In the genomic region with DNA sequence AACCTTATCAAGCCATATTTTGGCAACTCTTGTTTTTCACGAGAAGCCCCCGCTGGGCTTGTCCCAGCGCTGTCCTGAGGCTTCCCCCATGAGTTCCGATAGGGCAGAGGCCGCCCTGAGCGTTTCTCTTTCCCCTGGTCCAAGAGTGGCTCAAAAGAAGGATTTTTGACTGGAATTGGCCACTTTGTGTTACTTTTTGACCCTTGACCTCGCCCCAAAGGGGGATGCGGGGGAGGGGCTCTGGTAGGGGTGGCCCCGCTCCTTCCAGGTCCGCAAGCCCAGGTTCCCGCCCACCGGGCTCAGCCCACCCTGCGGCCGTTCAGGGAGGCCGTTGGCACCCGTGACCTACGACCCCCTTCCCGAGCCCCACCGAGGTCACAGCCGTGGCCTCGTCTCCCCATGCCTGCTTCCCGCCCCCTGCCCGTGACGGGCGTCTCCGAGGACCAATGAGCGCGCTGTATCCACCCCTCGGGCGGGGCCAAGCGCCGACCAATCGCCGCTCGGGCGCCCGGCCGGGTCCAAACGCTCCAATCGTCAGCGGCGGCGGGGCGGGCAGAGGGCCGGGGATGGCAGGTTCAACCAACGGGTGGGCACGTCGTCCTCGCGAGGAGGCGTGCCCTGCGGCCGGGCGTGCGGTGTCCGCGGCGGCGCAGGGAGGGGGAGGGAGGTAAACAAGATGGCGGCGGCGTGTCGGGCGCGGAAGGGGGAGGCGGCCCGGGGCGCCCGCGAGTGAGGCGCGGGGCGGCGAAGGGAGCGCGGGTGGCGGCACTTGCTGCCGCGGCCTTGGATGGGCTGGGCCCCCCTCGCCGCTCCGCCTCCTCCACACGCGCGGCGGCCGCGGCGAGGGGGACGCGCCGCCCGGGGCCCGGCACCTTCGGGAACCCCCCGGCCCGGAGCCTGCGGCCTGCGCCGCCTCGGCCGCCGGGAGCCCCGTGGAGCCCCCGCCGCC, we compare ENCODE assay signal across 8 cellular contexts. TPM values are rescaled to one million over a fixed set of nuclear protein-coding genes. Genes with fewer than 3 reads are reported as not detected.
DNase-seq lines count a peak whose midpoint lies in the region; FAIRE-seq and TF ChIP-seq lines count a peak whose summit lies in the region.

A gene with protein sequence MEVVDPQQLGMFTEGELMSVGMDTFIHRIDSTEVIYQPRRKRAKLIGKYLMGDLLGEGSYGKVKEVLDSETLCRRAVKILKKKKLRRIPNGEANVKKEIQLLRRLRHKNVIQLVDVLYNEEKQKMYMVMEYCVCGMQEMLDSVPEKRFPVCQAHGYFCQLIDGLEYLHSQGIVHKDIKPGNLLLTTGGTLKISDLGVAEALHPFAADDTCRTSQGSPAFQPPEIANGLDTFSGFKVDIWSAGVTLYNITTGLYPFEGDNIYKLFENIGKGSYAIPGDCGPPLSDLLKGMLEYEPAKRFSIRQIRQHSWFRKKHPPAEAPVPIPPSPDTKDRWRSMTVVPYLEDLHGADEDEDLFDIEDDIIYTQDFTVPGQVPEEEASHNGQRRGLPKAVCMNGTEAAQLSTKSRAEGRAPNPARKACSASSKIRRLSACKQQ (plus strand): TSS at position 665 of the 949 bp plus-strand sequence. CDS start 1,136 bp downstream, outside the sequence.

- intact Hi-C loops in activated naive CD4-positive, alpha-beta T cell treated with anti-CD3 and anti-CD28 coated beads for 36 hours (cut with micrococcal nuclease): loop anchor here (1.0 kb wide), 3 partner anchors 16 to 184 kb away; partner anchors contain the start of genes CIRBP, RNU6-2 and TMEM259

- H3K4me1 ChIP-seq in HEK293 (ENCODE audit: control insufficient read depth, insufficient read depth, low read length): peaks cover 7% of the 10 kb centered on the region
- peaks cover 34 to 36% of the 10 kb centered on the region in 2 experiments for H3K4me1 ChIP-seq in neutrophil (ENCODE audit: control insufficient read depth in 1 of 2, insufficient read depth in 1 of 2, low read depth in 1 of 2, low read length in 1 of 2)

- H3K27ac ChIP-seq in HEK293 (ENCODE audit: extremely low read depth, low read depth, low read length): peak within 1 kb of the TSS; percentile 99
- H3K27ac ChIP-seq in neutrophil: peak within 1 kb of the TSS; percentile 90

- H3K4me3 Mint-ChIP-seq in activated naive CD4-positive, alpha-beta T cell treated with anti-CD3 and anti-CD28 coated beads for 36 hours: peak within 1 kb of the TSS; percentile 93

- POLR2A ChIA-PET in HEK293 (lab: Yijun Ruan, JAX): no interaction called here

- no peaks in the 10 kb centered on the region for H3K9me3 ChIP-seq in HEK293 (ENCODE audit: control insufficient read depth, insufficient read depth, low read depth, low read length)
- H3K9me3 ChIP-seq in neutrophil: no peaks in the 10 kb centered on the region

- H3K4me1 Mint-ChIP-seq in activated naive CD4-positive, alpha-beta T cell treated with anti-CD3 and anti-CD28 coated beads for 36 hours (ENCODE audit: low read depth): peaks cover 32% of the 10 kb centered on the region

- H3K36me3 ChIP-seq in HEK293 (ENCODE audit: control insufficient read depth in 2 of 2, insufficient read depth in 1 of 2, low read length in 2 of 2): peaks cover 3 to 25% of the 10 kb centered on the region in 2 experiments; a peak in 2 of 3 replicates
- H3K36me3 ChIP-seq in neutrophil: no peaks in the 10 kb centered on the region

- H3K36me3 Mint-ChIP-seq in activated naive CD4-positive, alpha-beta T cell treated with anti-CD3 and anti-CD28 coated beads for 36 hours (ENCODE audit: low read depth): peaks cover 16% of the 10 kb centered on the region

- TF ChIP-seq CTCF in HEK293 (tag by site-specific recombination; IDR thresholded peaks at IDR 0.05) (no peak), neutrophil (IDR thresholded peaks at IDR 0.05) (peak; percentile 39), subcutaneous adipose tissue (IDR thresholded peaks at IDR 0.05; ENCODE audit: low read depth) (no peak)

- no peaks in the 10 kb centered on the region for H3K27me3 Mint-ChIP-seq in activated naive CD4-positive, alpha-beta T cell treated with anti-CD3 and anti-CD28 coated beads for 36 hours (ENCODE audit: low read depth)

- H3K4me3 ChIP-seq in HEK293 (ENCODE audit: low read depth, low read length) (peak within 1 kb of the TSS; percentile 53), neutrophil (ENCODE audit: low read depth in 1 of 2, low read length in 1 of 2) (peak within 1 kb of the TSS; percentile 84 to 92)

- CTCF ChIA-PET in HEK293 (lab: Yijun Ruan, JAX): interaction anchor here (0.7 to 3.0 kb wide), 3 partner anchors 11 to 133 kb away, joined by 3 to 24 read pairs (median 7); no protein-coding TSS in a partner anchor
- CTCF ChIA-PET in activated naive CD4-positive, alpha-beta T cell treated with anti-CD3 and anti-CD28 coated beads for 36 hours (lab: Charles Lee): no interaction called here

- peak; percentile 86 for DNase-seq in GF-D8 (lab: John Stamatoyannopoulos, UW)
- DNase-seq in MV-4-11 (lab: John Stamatoyannopoulos, UW): peak; percentile 97
- peak; percentile 96 for DNase-seq in SK-N-DZ (ENCODE audit: low spot score)
- DNase-seq in activated naive CD4-positive, alpha-beta T cell treated with anti-CD3 and anti-CD28 coated beads for 36 hours: peak; percentile 99
- peak; percentile 99 for DNase-seq in frontal cortex (ENCODE audit: low spot score in 2 of 2)

- H3K9me3 Mint-ChIP-seq in activated naive CD4-positive, alpha-beta T cell treated with anti-CD3 and anti-CD28 coated beads for 36 hours: no peaks in the 10 kb centered on the region

- peak within 1 kb of the TSS; percentile 84 for H3K27ac Mint-ChIP-seq in activated naive CD4-positive, alpha-beta T cell treated with anti-CD3 and anti-CD28 coated beads for 36 hours

- H3K27me3 ChIP-seq in neutrophil: no peaks in the 10 kb centered on the region

- no peak for FAIRE-seq in frontal cortex (lab: Jason Lieb, UNC)

TF ChIP-seq in HEK293, 187 proteins besides CTCF, POLR2A, EP300 and RAD21 (continues in another document):
- TF ChIP-seq, protein P1, sequence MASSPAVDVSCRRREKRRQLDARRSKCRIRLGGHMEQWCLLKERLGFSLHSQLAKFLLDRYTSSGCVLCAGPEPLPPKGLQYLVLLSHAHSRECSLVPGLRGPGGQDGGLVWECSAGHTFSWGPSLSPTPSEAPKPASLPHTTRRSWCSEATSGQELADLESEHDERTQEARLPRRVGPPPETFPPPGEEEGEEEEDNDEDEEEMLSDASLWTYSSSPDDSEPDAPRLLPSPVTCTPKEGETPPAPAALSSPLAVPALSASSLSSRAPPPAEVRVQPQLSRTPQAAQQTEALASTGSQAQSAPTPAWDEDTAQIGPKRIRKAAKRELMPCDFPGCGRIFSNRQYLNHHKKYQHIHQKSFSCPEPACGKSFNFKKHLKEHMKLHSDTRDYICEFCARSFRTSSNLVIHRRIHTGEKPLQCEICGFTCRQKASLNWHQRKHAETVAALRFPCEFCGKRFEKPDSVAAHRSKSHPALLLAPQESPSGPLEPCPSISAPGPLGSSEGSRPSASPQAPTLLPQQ (tag by site-specific recombination; IDR thresholded peaks at IDR 0.05): 0 out of 2 replicates have a peak, but pooled peaks have one; percentile 20
- TF ChIP-seq, protein P2, sequence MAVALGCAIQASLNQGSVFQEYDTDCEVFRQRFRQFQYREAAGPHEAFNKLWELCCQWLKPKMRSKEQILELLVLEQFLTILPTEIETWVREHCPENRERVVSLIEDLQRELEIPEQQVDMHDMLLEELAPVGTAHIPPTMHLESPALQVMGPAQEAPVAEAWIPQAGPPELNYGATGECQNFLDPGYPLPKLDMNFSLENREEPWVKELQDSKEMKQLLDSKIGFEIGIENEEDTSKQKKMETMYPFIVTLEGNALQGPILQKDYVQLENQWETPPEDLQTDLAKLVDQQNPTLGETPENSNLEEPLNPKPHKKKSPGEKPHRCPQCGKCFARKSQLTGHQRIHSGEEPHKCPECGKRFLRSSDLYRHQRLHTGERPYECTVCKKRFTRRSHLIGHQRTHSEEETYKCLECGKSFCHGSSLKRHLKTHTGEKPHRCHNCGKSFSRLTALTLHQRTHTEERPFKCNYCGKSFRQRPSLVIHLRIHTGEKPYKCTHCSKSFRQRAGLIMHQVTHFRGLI (tag by site-specific recombination; IDR thresholded peaks at IDR 0.05): peak; percentile 81
- TF ChIP-seq KLF9 (tag by site-specific recombination; IDR thresholded peaks at IDR 0.05; ENCODE audit: low read depth) (peak; percentile 74), ZBTB21 (tag by site-specific recombination; IDR thresholded peaks at IDR 0.05) (0 out of 2 replicates have a peak, but pooled peaks have one; percentile 15), HIC1 (tag by site-specific recombination; IDR thresholded peaks at IDR 0.05) (peak; percentile 99), KLF8 (tag by site-specific recombination; IDR thresholded peaks at IDR 0.05) (peak; percentile 67; the same call in 1 of the 2 replicates)

RNA-seq across cellular contexts. Expression of the gene that starts here (rescaled TPM):
- polyA plus RNA-seq in SK-N-DZ (2014; cell fraction: cytosol; rRNA removed): 50.7 and 52.4 TPM in 2 replicates
- 166 and 188 TPM in 2 replicates for polyA plus RNA-seq in SK-N-DZ (2014; cell fraction: nucleus; rRNA removed)
- 10 to 100 TPM; 65.1 to 66.1 TPM for total RNA-seq in activated naive CD4-positive, alpha-beta T cell treated with anti-CD3 and anti-CD28 coated beads for 36 hours
- total RNA-seq in frontal cortex (45.7 TPM), subcutaneous adipose tissue (10 to 100 TPM; 22.8 to 71.8 (median 31.9) TPM)

Comparison
In these comparisons a context has a peak if more than half of its experiments do, and no peak if none do; other contexts are left out.
1. Peak in every context shown above with its lines: DNase-seq, H3K4me3 ChIP-seq and H3K27ac ChIP-seq.